Comparison of ENCODE assay signal across 1 cellular context in the genomic region with DNA sequence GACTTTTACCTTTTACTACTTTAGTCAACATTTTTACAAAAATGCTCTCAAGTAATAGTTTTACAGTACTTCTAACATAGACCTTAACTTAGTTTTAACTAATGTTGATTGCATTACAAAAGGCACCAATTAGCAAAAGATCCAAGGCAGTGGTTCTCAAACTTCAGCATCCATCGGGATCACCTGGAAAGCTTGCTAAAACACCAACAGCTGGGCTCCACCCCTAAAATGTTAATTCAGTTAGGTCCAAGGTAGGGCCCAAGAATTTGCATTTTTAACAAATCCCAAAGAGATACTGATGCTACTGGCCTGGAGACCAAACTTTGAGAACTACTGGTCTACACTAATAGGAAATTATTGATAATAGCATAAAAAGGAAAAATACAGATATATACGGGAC.
TF ChIP-seq lines count a peak whose summit lies in the region.

No MANE protein-coding gene starts in this region.

TF ChIP-seq in GM23338, 12 proteins besides CTCF, POLR2A, EP300 and RAD21 (continued from another document):
- TF ChIP-seq, protein P1, sequence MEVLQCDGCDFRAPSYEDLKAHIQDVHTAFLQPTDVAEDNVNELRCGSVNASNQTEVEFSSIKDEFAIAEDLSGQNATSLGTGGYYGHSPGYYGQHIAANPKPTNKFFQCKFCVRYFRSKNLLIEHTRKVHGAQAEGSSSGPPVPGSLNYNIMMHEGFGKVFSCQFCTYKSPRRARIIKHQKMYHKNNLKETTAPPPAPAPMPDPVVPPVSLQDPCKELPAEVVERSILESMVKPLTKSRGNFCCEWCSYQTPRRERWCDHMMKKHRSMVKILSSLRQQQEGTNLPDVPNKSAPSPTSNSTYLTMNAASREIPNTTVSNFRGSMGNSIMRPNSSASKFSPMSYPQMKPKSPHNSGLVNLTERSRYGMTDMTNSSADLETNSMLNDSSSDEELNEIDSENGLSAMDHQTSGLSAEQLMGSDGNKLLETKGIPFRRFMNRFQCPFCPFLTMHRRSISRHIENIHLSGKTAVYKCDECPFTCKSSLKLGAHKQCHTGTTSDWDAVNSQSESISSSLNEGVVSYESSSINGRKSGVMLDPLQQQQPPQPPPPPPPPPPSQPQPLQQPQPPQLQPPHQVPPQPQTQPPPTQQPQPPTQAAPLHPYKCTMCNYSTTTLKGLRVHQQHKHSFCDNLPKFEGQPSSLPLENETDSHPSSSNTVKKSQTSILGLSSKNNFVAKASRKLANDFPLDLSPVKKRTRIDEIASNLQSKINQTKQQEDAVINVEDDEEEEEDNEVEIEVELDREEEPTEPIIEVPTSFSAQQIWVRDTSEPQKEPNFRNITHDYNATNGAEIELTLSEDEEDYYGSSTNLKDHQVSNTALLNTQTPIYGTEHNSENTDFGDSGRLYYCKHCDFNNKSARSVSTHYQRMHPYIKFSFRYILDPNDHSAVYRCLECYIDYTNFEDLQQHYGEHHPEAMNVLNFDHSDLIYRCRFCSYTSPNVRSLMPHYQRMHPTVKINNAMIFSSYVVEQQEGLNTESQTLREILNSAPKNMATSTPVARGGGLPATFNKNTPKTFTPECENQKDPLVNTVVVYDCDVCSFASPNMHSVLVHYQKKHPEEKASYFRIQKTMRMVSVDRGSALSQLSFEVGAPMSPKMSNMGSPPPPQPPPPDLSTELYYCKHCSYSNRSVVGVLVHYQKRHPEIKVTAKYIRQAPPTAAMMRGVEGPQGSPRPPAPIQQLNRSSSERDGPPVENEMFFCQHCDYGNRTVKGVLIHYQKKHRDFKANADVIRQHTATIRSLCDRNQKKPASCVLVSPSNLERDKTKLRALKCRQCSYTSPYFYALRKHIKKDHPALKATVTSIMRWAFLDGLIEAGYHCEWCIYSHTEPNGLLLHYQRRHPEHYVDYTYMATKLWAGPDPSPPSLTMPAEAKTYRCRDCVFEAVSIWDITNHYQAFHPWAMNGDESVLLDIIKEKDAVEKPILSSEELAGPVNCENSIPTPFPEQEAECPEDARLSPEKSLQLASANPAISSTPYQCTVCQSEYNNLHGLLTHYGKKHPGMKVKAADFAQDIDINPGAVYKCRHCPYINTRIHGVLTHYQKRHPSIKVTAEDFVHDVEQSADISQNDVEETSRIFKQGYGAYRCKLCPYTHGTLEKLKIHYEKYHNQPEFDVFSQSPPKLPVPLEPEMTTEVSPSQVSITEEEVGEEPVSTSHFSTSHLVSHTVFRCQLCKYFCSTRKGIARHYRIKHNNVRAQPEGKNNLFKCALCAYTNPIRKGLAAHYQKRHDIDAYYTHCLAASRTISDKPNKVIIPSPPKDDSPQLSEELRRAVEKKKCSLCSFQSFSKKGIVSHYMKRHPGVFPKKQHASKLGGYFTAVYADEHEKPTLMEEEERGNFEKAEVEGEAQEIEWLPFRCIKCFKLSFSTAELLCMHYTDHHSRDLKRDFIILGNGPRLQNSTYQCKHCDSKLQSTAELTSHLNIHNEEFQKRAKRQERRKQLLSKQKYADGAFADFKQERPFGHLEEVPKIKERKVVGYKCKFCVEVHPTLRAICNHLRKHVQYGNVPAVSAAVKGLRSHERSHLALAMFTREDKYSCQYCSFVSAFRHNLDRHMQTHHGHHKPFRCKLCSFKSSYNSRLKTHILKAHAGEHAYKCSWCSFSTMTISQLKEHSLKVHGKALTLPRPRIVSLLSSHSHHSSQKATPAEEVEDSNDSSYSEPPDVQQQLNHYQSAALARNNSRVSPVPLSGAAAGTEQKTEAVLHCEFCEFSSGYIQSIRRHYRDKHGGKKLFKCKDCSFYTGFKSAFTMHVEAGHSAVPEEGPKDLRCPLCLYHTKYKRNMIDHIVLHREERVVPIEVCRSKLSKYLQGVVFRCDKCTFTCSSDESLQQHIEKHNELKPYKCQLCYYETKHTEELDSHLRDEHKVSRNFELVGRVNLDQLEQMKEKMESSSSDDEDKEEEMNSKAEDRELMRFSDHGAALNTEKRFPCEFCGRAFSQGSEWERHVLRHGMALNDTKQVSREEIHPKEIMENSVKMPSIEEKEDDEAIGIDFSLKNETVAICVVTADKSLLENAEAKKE (CRISPR knock-in tag; IDR thresholded peaks at IDR 0.05), result no peak
